Comparison of ENCODE assay signal across 8 cellular contexts in the genomic region with DNA sequence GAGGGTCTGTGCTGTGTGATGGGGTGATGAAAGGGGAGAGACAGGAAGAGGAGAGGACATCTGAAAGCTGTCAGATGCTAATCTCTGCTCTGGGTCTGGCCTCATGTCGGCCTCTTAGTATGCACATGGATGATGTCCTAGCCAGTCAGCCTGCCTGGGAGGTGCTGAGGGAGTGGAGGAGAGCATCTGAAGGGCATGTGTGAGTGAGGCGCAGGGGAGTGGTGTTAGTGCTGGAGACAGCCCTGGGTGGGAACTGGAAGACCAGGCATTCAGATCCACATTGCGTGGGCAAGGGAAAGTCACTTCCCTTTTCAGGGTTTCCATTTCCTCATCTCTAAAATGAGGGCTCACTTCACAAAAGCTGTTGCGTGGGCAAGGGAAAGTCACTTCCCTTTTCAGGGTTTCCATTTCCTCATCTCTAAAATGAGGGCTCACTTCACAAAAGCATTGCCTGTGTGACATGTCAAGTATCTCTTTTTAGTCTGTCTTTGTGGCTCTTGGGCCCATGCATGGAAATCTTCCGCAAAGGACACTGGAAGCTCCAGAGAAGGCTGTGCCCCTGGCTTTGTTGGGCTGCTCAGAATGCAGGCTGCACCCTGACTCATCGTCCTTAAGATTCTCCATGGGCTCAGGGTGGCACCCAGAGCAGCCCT. TPM values are rescaled to one million over a fixed set of nuclear protein-coding genes. Genes with fewer than 3 reads are reported as not detected.
A peak's percentile ranks its signal among the peaks of the same experiment; 100 is the strongest.
DNase-seq lines count a peak whose midpoint lies in the region; ATAC-seq and TF ChIP-seq lines count a peak whose summit lies in the region.
"Had no signal": no experiment of that assay in that cellular context is flagged by ENCODE, and none has a peak within 500 bp of the region (broad histone marks: within the 10 kb centered on the region; RNA-seq: fewer than 3 reads in every experiment).

No MANE protein-coding gene starts in this region.

- 35 to 45% (median 44%) methylated on average over 6 of the region's 6 CpGs for WGBS in spleen, 5 donors

- no peaks in the 10 kb centered on the region for H3K9me3 ChIP-seq in spleen

- no peak for DNase-seq in activated naive CD8-positive, alpha-beta T cell treated with anti-CD3 and anti-CD28 coated beads, Interleukin-2, amount 10 ng/mL, durations not matched to agents 7 days and 5 days
- DNase-seq in spleen (peak; percentile 87), NCI-H2029 (lab: John Stamatoyannopoulos, UW) (no peak), RKO (ENCODE audit: low spot score) (no peak), T-helper 9 cell (no peak)

- H3K27ac ChIP-seq in spleen, result peak overlapping the region in 7 of 8 donors; percentile 41 to 84 (median 60)

- TF ChIP-seq CTCF in spleen (IDR thresholded peaks at IDR 0.05 in 8 of 11, conservative IDR thresholded peaks at IDR 0.05 in 3 of 11), result no peak

- H3K4me3 ChIP-seq in spleen, result peak overlapping the region in 1 of 8 donors; percentile 36

- peak; percentile 83 for ATAC-seq in GM19328 (IDR thresholded peaks at IDR 0.05; ENCODE audit: unreplicated experiment)
- peak; percentile 61 for ATAC-seq in HG03095 (IDR thresholded peaks at IDR 0.05; ENCODE audit: unreplicated experiment)
- peak; percentile 44 for ATAC-seq in activated naive CD8-positive, alpha-beta T cell treated with anti-CD3 and anti-CD28 coated beads, Interleukin-2, amount 10 ng/mL, durations not matched to agents 7 days and 5 days (ENCODE audit: low read depth)

- peaks cover 0 to 5% (median 0%) of the 10 kb centered on the region in 6 donors for H3K36me3 ChIP-seq in spleen

- H3K4me3 Mint-ChIP-seq in activated naive CD8-positive, alpha-beta T cell treated with anti-CD3 and anti-CD28 coated beads, Interleukin-2, amount 10 ng/mL, durations not matched to agents 7 days and 5 days, result no peak overlapping the region

- H3K4me1 Mint-ChIP-seq in activated naive CD8-positive, alpha-beta T cell treated with anti-CD3 and anti-CD28 coated beads, Interleukin-2, amount 10 ng/mL, durations not matched to agents 7 days and 5 days, result peaks cover 8% of the 10 kb centered on the region

- intact Hi-C loops in spleen (cut with DNase I; ENCODE audit: low total_unique reads), result no loop called here

- POLR2A ChIA-PET in activated naive CD8-positive, alpha-beta T cell treated with anti-CD3 and anti-CD28 coated beads, Interleukin-2, amount 10 ng/mL, durations not matched to agents 7 days and 5 days (lab: Charles Lee), result no interaction called here

- no peaks in the 10 kb centered on the region for H3K36me3 Mint-ChIP-seq in activated naive CD8-positive, alpha-beta T cell treated with anti-CD3 and anti-CD28 coated beads, Interleukin-2, amount 10 ng/mL, durations not matched to agents 7 days and 5 days

- peaks cover 3 to 40% (median 25%) of the 10 kb centered on the region in 6 donors for H3K4me1 ChIP-seq in spleen

- peaks cover 5% of the 10 kb centered on the region for H3K27me3 Mint-ChIP-seq in activated naive CD8-positive, alpha-beta T cell treated with anti-CD3 and anti-CD28 coated beads, Interleukin-2, amount 10 ng/mL, durations not matched to agents 7 days and 5 days

- H3K27ac Mint-ChIP-seq in activated naive CD8-positive, alpha-beta T cell treated with anti-CD3 and anti-CD28 coated beads, Interleukin-2, amount 10 ng/mL, durations not matched to agents 7 days and 5 days, result peak overlapping the region; percentile 44

- H3K9me3 Mint-ChIP-seq in activated naive CD8-positive, alpha-beta T cell treated with anti-CD3 and anti-CD28 coated beads, Interleukin-2, amount 10 ng/mL, durations not matched to agents 7 days and 5 days, result no peaks in the 10 kb centered on the region
- H3K9me3 Mint-ChIP-seq: nephron had no signal

- peaks cover 0 to 4% (median 0%) of the 10 kb centered on the region in 7 donors for H3K27me3 ChIP-seq in spleen (replicated peaks in 1 of 7)

- no peak for TF ChIP-seq POLR2A in spleen (IDR thresholded peaks at IDR 0.05)

RNA-seq across cellular contexts. Expression of a gene that starts 10.1 kb away (rescaled TPM):
- not detected for total RNA-seq in activated naive CD8-positive, alpha-beta T cell treated with anti-CD3 and anti-CD28 coated beads, Interleukin-2, amount 10 ng/mL, durations not matched to agents 7 days and 5 days
- total RNA-seq in spleen, result not detected
- under 1 TPM; 0.15 to 0.33 (median 0.19) TPM for polyA plus RNA-seq in spleen
